20 cellular contexts compared by ENCODE assay signal in genomic region chr3:31890007-31890406, GRCh38.
DNase-seq lines count a peak whose midpoint lies in the region; ATAC-seq and TF ChIP-seq lines count a peak whose summit lies in the region.
"Had no signal": no experiment of that assay in that cellular context is flagged by ENCODE, and none has a peak within 500 bp of the region (broad histone marks: within the 10 kb centered on the region; RNA-seq: fewer than 3 reads in every experiment).

No MANE protein-coding gene starts in this region.

- H3K9me3 Mint-ChIP-seq in MCF 10A (ENCODE audit: unreplicated experiment): no peaks in the 10 kb centered on the region
- H3K9me3 Mint-ChIP-seq: CD4-positive, alpha-beta T cell; HFFc6 had no signal

- H3K4me1 Mint-ChIP-seq in MCF 10A (ENCODE audit: insufficient read depth, unreplicated experiment): peaks cover 72% of the 10 kb centered on the region

- dilution Hi-C loops in mammary epithelial cell (cut with HindIII; ENCODE audit: low sequenced_read_pairs): no loop called here

- BruUV-seq in MCF 10A (replicated peaks; lab: Mats Ljungman, UMichigan) (no TSS peak), mammary epithelial cell (replicated peaks; lab: Mats Ljungman, UMichigan) (no TSS peak)

- H3K27me3 ChIP-seq in breast epithelium: no peaks in the 10 kb centered on the region
- H3K27me3 ChIP-seq in mammary epithelial cell (ENCODE audit: insufficient read depth, low read length): no peaks in the 10 kb centered on the region
- H3K27me3 ChIP-seq in left lung: no peaks in the 10 kb centered on the region
- no peaks in the 10 kb centered on the region for H3K27me3 ChIP-seq in spleen (replicated peaks in 1 of 7)
- H3K27me3 ChIP-seq: Peyer's patch had no signal

- TF ChIP-seq POLR2A in breast epithelium (IDR thresholded peaks at IDR 0.05): no peak
- TF ChIP-seq POLR2A in spleen (IDR thresholded peaks at IDR 0.05): no peak

- H3K4me3 Mint-ChIP-seq in MCF 10A (ENCODE audit: unreplicated experiment): peak overlapping the region; percentile 60
- H3K4me3 Mint-ChIP-seq: CD4-positive, alpha-beta T cell; HFFc6 had no signal

- H3K27me3 Mint-ChIP-seq in MCF 10A (ENCODE audit: insufficient read depth, unreplicated experiment): no peaks in the 10 kb centered on the region
- H3K27me3 Mint-ChIP-seq: CD4-positive, alpha-beta T cell had no signal

- no peak for TF ChIP-seq CTCF in MCF 10A (IDR thresholded peaks at IDR 0.05; ENCODE audit: unreplicated experiment)
- TF ChIP-seq CTCF in breast epithelium (IDR thresholded peaks at IDR 0.05): no peak
- no peak for TF ChIP-seq CTCF in mammary epithelial cell (conservative IDR thresholded peaks at IDR 0.05 in 1 of 2, IDR thresholded peaks at IDR 0.05 in 1 of 2; ENCODE audit: extremely low read depth in 1 of 2, insufficient read depth in 1 of 2, low read depth in 1 of 2, low read length in 2 of 2)
- TF ChIP-seq CTCF in left lung (IDR thresholded peaks at IDR 0.05): no peak
- TF ChIP-seq CTCF in spleen (IDR thresholded peaks at IDR 0.05 in 8 of 11, conservative IDR thresholded peaks at IDR 0.05 in 3 of 11): no peak

- H3K9me3 ChIP-seq in breast epithelium (no peaks in the 10 kb centered on the region), mammary epithelial cell (replicated peaks; ENCODE audit: insufficient read depth, low read length) (no peaks in the 10 kb centered on the region), left lung (no peaks in the 10 kb centered on the region), spleen (no peaks in the 10 kb centered on the region)
- H3K9me3 ChIP-seq: Peyer's patch had no signal

- DNase-seq in MCF 10A (ENCODE audit: unreplicated experiment): no peak
- DNase-seq in breast epithelium (ENCODE audit: low spot score in 2 of 2): no peak
- DNase-seq in mammary epithelial cell: no peak
- DNase-seq in left lung: no peak
- no peak for DNase-seq in GM19238 (ENCODE audit: insufficient read length, low spot score)
- no peak for DNase-seq in spleen
- no peak for DNase-seq in NCI-H1694 treated with DMSO at 0.1 percent for 48 hours (lab: John Stamatoyannopoulos, UW)
- DNase-seq: 8988T; Calu3; CD4-positive, alpha-beta T cell; DMS53; HFFc6; NCI-H1436; NCI-H2029; NCI-H345; NCI-H524 treated with DMSO at 0.1 percent for 48 hours; Peyer's patch; Right ventricle myocardium superior had no signal

- peak overlapping the region; percentile 32 for H3K9ac ChIP-seq in mammary epithelial cell (ENCODE audit: insufficient read depth, low read length)
- H3K9ac ChIP-seq: KMS-11 had no signal

- intact Hi-C loops in MCF 10A (cut with micrococcal nuclease): loop anchor here (2.0 kb wide), 2 partner anchors 13 to 91 kb away; partner anchors contain the start of genes OSBPL10 and ZNF860
- intact Hi-C loops in breast epithelium (cut with DNase I; ENCODE audit: low total_unique reads): no loop called here
- intact Hi-C loops in mammary epithelial cell (cut with micrococcal nuclease): no loop called here
- intact Hi-C loops in left lung (cut with DNase I): no loop called here
- intact Hi-C loops in spleen (cut with DNase I; ENCODE audit: low total_unique reads): no loop called here

- no peak overlapping the region for H2AFZ ChIP-seq in mammary epithelial cell (ENCODE audit: low read depth, low read length)

- H3K36me3 ChIP-seq in breast epithelium (no peaks in the 10 kb centered on the region), mammary epithelial cell (ENCODE audit: insufficient read depth, low read length) (no peaks in the 10 kb centered on the region), left lung (no peaks in the 10 kb centered on the region), spleen (no peaks in the 10 kb centered on the region)
- H3K36me3 ChIP-seq: Peyer's patch had no signal

- H3K4me1 ChIP-seq in breast epithelium: no peaks in the 10 kb centered on the region
- peaks cover 51% of the 10 kb centered on the region for H3K4me1 ChIP-seq in mammary epithelial cell (ENCODE audit: insufficient read depth, low read length)
- H3K4me1 ChIP-seq in left lung: no peaks in the 10 kb centered on the region
- peaks cover 0 to 49% (median 16%) of the 10 kb centered on the region in 6 donors for H3K4me1 ChIP-seq in spleen

- POLR2A ChIA-PET in MCF 10A (lab: Yijun Ruan, JAX): interaction anchor here (0.7 to 10.8 kb wide), 18 partner anchors 10 to 356 kb away, joined by 3 to 156 read pairs (median 20); partner anchors contain the start of genes OSBPL10 and ZNF860

- peaks cover 94% of the 10 kb centered on the region for H3K79me2 ChIP-seq in mammary epithelial cell (ENCODE audit: insufficient read depth, low read length)

- H3K4me3 ChIP-seq in breast epithelium (no peak overlapping the region), mammary epithelial cell (replicated peaks in 1 of 3; ENCODE audit: insufficient read depth in 1 of 3, low read depth in 2 of 3, low read length in 3 of 3) (no peak overlapping the region), left lung (no peak overlapping the region), spleen (no peak overlapping the region)
- H3K4me3 ChIP-seq: Peyer's patch had no signal

- H3K36me3 Mint-ChIP-seq in MCF 10A (ENCODE audit: insufficient read depth, unreplicated experiment): peaks cover 10% of the 10 kb centered on the region

- H4K20me1 ChIP-seq in mammary epithelial cell (ENCODE audit: insufficient read depth, low read length): no peaks in the 10 kb centered on the region

- H3K27ac ChIP-seq in breast epithelium: no peak overlapping the region
- peak overlapping the region; percentile 82 for H3K27ac ChIP-seq in mammary epithelial cell (ENCODE audit: insufficient read depth, low read depth, low read length)
- no peak overlapping the region for H3K27ac ChIP-seq in left lung
- H3K27ac ChIP-seq in spleen: no peak overlapping the region
- H3K27ac ChIP-seq: KMS-11, Peyer's patch had no signal

- ATAC-seq in left lung (peak; percentile 52), HG02642 (IDR thresholded peaks at IDR 0.05; ENCODE audit: poor library complexity, unreplicated experiment) (no peak)

- CTCF ChIA-PET in MCF 10A (lab: Yijun Ruan, JAX): interaction anchor here (0.6 to 2.5 kb wide), 4 partner anchors 11 to 481 kb away, joined by 3 to 10 read pairs (median 4); no protein-coding TSS in a partner anchor
- CTCF ChIA-PET in mammary epithelial cell (lab: Charles Lee; ENCODE audit: low non-redundant PET): no interaction called here

- 90% methylated on average over 2 of the region's 2 CpGs for WGBS in mammary epithelial cell (ENCODE audit: low coverage, missing lambda C conversion rate)
- 83 to 94% (median 89%) methylated on average over 2 of the region's 2 CpGs for WGBS in spleen, 5 donors

- in situ Hi-C loops in mammary epithelial cell (cut with MboI; ENCODE audit: low sequenced_read_pairs in 2 of 2): loop anchor here in 1 of 2 donors (10.0 kb wide), 1 partner anchor 75 kb away; no protein-coding TSS in a partner anchor

- H3K27ac Mint-ChIP-seq in MCF 10A (ENCODE audit: low read depth, unreplicated experiment): peak overlapping the region; percentile 88
- H3K27ac Mint-ChIP-seq: CD4-positive, alpha-beta T cell; HFFc6 had no signal

- peak overlapping the region; percentile 40 for H3K4me2 ChIP-seq in mammary epithelial cell (ENCODE audit: insufficient read depth, low read depth, low read length)
- H3K4me2 ChIP-seq: KMS-11 had no signal
